In genomic region chr17:18037482-18037881, GRCh38 we compare ENCODE assay signal across 11 cellular contexts. TPM values are rescaled to one million over a fixed set of nuclear protein-coding genes. Genes with fewer than 3 reads are reported as not detected.
DNase-seq lines count a peak whose midpoint lies in the region; ATAC-seq and TF ChIP-seq lines count a peak whose summit lies in the region.
"Had no signal": no experiment of that assay in that cellular context is flagged by ENCODE, and none has a peak within 500 bp of the region (broad histone marks: within the 10 kb centered on the region; RNA-seq: fewer than 3 reads in every experiment).

No MANE protein-coding gene starts in this region.

- no peak for ATAC-seq in CD8-positive, alpha-beta T cell
- ATAC-seq in naive B cell (ENCODE audit: low read depth in 2 of 2): no peak
- ATAC-seq in HG03378 (IDR thresholded peaks at IDR 0.05; ENCODE audit: unreplicated experiment): no peak
- no peak for ATAC-seq in aorta (ENCODE audit: low FRiP score)

- no peak for TF ChIP-seq CTCF in CD8-positive, alpha-beta T cell (IDR thresholded peaks at IDR 0.05)
- TF ChIP-seq CTCF in GM10266 (IDR thresholded peaks at IDR 0.05; ENCODE audit: control insufficient read depth, insufficient read depth, low read depth, missing control alignments): no peak

- no peak overlapping the region for H2AFZ ChIP-seq in Karpas-422 (ENCODE audit: low read length)

- no peak overlapping the region for H3K4me3 ChIP-seq in CD8-positive, alpha-beta T cell (ENCODE audit: low read depth, low read length)
- H3K4me3 ChIP-seq in Karpas-422 (ENCODE audit: low read length): peak overlapping the region; percentile 81
- H3K4me3 ChIP-seq in aorta (ENCODE audit: low read length in 2 of 2): no peak overlapping the region

- H3K36me3 Mint-ChIP-seq in CD8-positive, alpha-beta T cell: peaks cover 10% of the 10 kb centered on the region
- peaks cover 2% of the 10 kb centered on the region for H3K36me3 Mint-ChIP-seq in activated CD4-positive, alpha-beta memory T cell treated with anti-CD3 and anti-CD28 coated beads for 36 hours
- peaks cover 0 to 8% of the 10 kb centered on the region in 2 donors for H3K36me3 Mint-ChIP-seq in naive B cell

- H3K9ac ChIP-seq in Karpas-422 (ENCODE audit: low read length): peak overlapping the region; percentile 89

- no peaks in the 10 kb centered on the region for H3K9me3 Mint-ChIP-seq in CD8-positive, alpha-beta T cell
- no peaks in the 10 kb centered on the region for H3K9me3 Mint-ChIP-seq in activated CD4-positive, alpha-beta memory T cell treated with anti-CD3 and anti-CD28 coated beads for 36 hours
- H3K9me3 Mint-ChIP-seq in naive B cell: no peaks in the 10 kb centered on the region

- 76 to 79% methylated on average over 6 of the region's 6 CpGs for WGBS in aorta, 2 donors

- POLR2A ChIA-PET in CD8-positive, alpha-beta T cell (lab: Charles Lee): no interaction called here
- POLR2A ChIA-PET in activated CD4-positive, alpha-beta memory T cell treated with anti-CD3 and anti-CD28 coated beads for 36 hours (lab: Charles Lee): interaction anchor here (0.9 to 1.7 kb wide), 4 partner anchors 65 to 197 kb away, joined by 3 to 8 read pairs (median 6); partner anchors contain the start of genes DRC3 and TOM1L2

- H3K9me2 ChIP-seq in Karpas-422 (replicated peaks; ENCODE audit: insufficient read depth, low read length): no peaks in the 10 kb centered on the region

- DNase-seq in CD8-positive, alpha-beta T cell: no peak
- peak; percentile 76 for DNase-seq in Karpas-422
- DNase-seq in activated CD4-positive, alpha-beta memory T cell treated with anti-CD3 and anti-CD28 coated beads for 36 hours: no peak
- peak; percentile 51 for DNase-seq in naive B cell
- no peak for DNase-seq in aorta
- no peak for DNase-seq in GM10266 (ENCODE audit: extremely low spot score)
- DNase-seq in NCI-H2029 treated with DMSO at 0.1 percent for 48 hours (lab: John Stamatoyannopoulos, UW): no peak
- DNase-seq: activated CD4-positive, CD25-positive, alpha-beta regulatory T cell treated with anti-CD3 and anti-CD28 coated beads, Interleukin-2, amount 50 U/mL, for 72 hours; NCI-H2227 treated with DMSO at 0.1 percent for 48 hours; stimulated activated naive CD4-positive, alpha-beta T cell had no signal

- no peaks in the 10 kb centered on the region for H3K9me3 ChIP-seq in CD8-positive, alpha-beta T cell (ENCODE audit: low read length)
- H3K9me3 ChIP-seq in Karpas-422 (ENCODE audit: low read length): no peaks in the 10 kb centered on the region
- no peaks in the 10 kb centered on the region for H3K9me3 ChIP-seq in aorta (ENCODE audit: control insufficient read depth, low read length)

- H3K27me3 Mint-ChIP-seq in CD8-positive, alpha-beta T cell (ENCODE audit: low read depth): no peaks in the 10 kb centered on the region
- H3K27me3 Mint-ChIP-seq in activated CD4-positive, alpha-beta memory T cell treated with anti-CD3 and anti-CD28 coated beads for 36 hours: no peaks in the 10 kb centered on the region
- H3K27me3 Mint-ChIP-seq in naive B cell: no peaks in the 10 kb centered on the region

- intact Hi-C loops in CD8-positive, alpha-beta T cell (cut with DNase I, micrococcal nuclease): loop anchor here in 1 of 2 experiments (5.0 kb wide), 3 partner anchors 215 to 560 kb away; partner anchors contain the start of gene MED9
- intact Hi-C loops in activated CD4-positive, alpha-beta memory T cell treated with anti-CD3 and anti-CD28 coated beads for 36 hours (cut with micrococcal nuclease): loop anchor here (5.0 to 10.0 kb wide), 3 partner anchors 45 to 1500 kb away; no protein-coding TSS in a partner anchor
- intact Hi-C loops in aorta (cut with DNase I): loop anchor here in 1 of 2 donors (10.0 kb wide), 2 partner anchors 223 to 263 kb away; no protein-coding TSS in a partner anchor

- no peak overlapping the region for H3K27ac ChIP-seq in CD8-positive, alpha-beta T cell (ENCODE audit: low read depth, low read length)
- H3K27ac ChIP-seq in Karpas-422 (ENCODE audit: low read length) (peak overlapping the region; percentile 70), aorta (ENCODE audit: low read depth in 1 of 2, low read length in 2 of 2) (no peak overlapping the region)

- peak overlapping the region; percentile 92 for H3K4me3 Mint-ChIP-seq in CD8-positive, alpha-beta T cell
- H3K4me3 Mint-ChIP-seq in activated CD4-positive, alpha-beta memory T cell treated with anti-CD3 and anti-CD28 coated beads for 36 hours: peak overlapping the region; percentile 92
- peak overlapping the region; percentile 86 to 100 (median 97) for H3K4me3 Mint-ChIP-seq in naive B cell

- H3K79me2 ChIP-seq in Karpas-422 (ENCODE audit: low read length): peaks cover 92% of the 10 kb centered on the region

- H3K27me3 ChIP-seq in CD8-positive, alpha-beta T cell (ENCODE audit: insufficient read depth, low read length): no peaks in the 10 kb centered on the region
- H3K27me3 ChIP-seq in Karpas-422 (ENCODE audit: low read length) (no peaks in the 10 kb centered on the region), aorta (ENCODE audit: control insufficient read depth in 1 of 2, insufficient read depth in 2 of 2, low read length in 1 of 2) (no peaks in the 10 kb centered on the region)

- H3K4me1 ChIP-seq in CD8-positive, alpha-beta T cell (ENCODE audit: insufficient read depth, low read length): peaks cover 38% of the 10 kb centered on the region
- peaks cover 68% of the 10 kb centered on the region for H3K4me1 ChIP-seq in Karpas-422 (ENCODE audit: low read length)
- H3K4me1 ChIP-seq in aorta (ENCODE audit: control insufficient read depth in 1 of 2, insufficient read depth in 2 of 2, low read length in 2 of 2): no peaks in the 10 kb centered on the region

- no peaks in the 10 kb centered on the region for H3K36me3 ChIP-seq in CD8-positive, alpha-beta T cell (ENCODE audit: insufficient read depth, low read length)
- H3K36me3 ChIP-seq in Karpas-422 (ENCODE audit: insufficient read depth, low read length): no peaks in the 10 kb centered on the region
- H3K36me3 ChIP-seq in aorta (ENCODE audit: control insufficient read depth in 1 of 2, insufficient read depth in 2 of 2, low read length in 1 of 2): no peaks in the 10 kb centered on the region

- H4K20me1 ChIP-seq in Karpas-422 (ENCODE audit: insufficient read depth, low read depth, low read length): no peaks in the 10 kb centered on the region

- peak overlapping the region; percentile 92 for H3K4me2 ChIP-seq in Karpas-422 (ENCODE audit: low read depth, low read length, poor library complexity, severe bottlenecking)

- peak overlapping the region; percentile 46 for H3K27ac Mint-ChIP-seq in CD8-positive, alpha-beta T cell
- peak overlapping the region; percentile 80 for H3K27ac Mint-ChIP-seq in activated CD4-positive, alpha-beta memory T cell treated with anti-CD3 and anti-CD28 coated beads for 36 hours
- H3K27ac Mint-ChIP-seq in naive B cell: peak overlapping the region; percentile 20 to 99 (median 89)

- H3K4me1 Mint-ChIP-seq in CD8-positive, alpha-beta T cell (ENCODE audit: low read depth): peaks cover 59% of the 10 kb centered on the region
- H3K4me1 Mint-ChIP-seq in activated CD4-positive, alpha-beta memory T cell treated with anti-CD3 and anti-CD28 coated beads for 36 hours (ENCODE audit: low read depth): peaks cover 51% of the 10 kb centered on the region
- peaks cover 55 to 66% (median 60%) of the 10 kb centered on the region in 3 donors for H3K4me1 Mint-ChIP-seq in naive B cell

- CTCF ChIA-PET in CD8-positive, alpha-beta T cell (lab: Charles Lee): no interaction called here
- CTCF ChIA-PET in activated CD4-positive, alpha-beta memory T cell treated with anti-CD3 and anti-CD28 coated beads for 36 hours (lab: Charles Lee): interaction anchor here (1.0 to 1.2 kb wide), 2 partner anchors 79 to 357 kb away, joined by 3 read pairs; no protein-coding TSS in a partner anchor

RNA-seq across cellular contexts. Expression of gene ATPAF2, which starts 1.5 kb away (rescaled TPM):
- 10 to 100 TPM; 16.8 to 24.5 TPM for total RNA-seq in CD8-positive, alpha-beta T cell
- total RNA-seq in Karpas-422 (2014; rRNA removed; shearing (Covaris generic); ENCODE audit: low replicate concordance): 38.8 and 49.7 TPM in 2 replicates
- 10 to 100 TPM; 27.5 to 30.0 TPM for total RNA-seq in activated CD4-positive, alpha-beta memory T cell treated with anti-CD3 and anti-CD28 coated beads for 36 hours
- 10 to 100 TPM; 24.0 to 42.7 (median 34.1) TPM for polyA plus RNA-seq in naive B cell (ENCODE audit: low read depth in 6 of 6)
- 10 to 100 TPM; 16.3 to 19.9 TPM for total RNA-seq in aorta
- polyA plus RNA-seq in aorta: 10 to 100 TPM in 1 of 2 donors, 1 to 10 TPM in 1; 7.1 to 18.4 TPM

RNA-seq across cellular contexts. Expression of gene GID4, which starts 1.7 kb away (rescaled TPM):
- 1 to 10 TPM; 2.7 to 5.0 TPM for total RNA-seq in CD8-positive, alpha-beta T cell
- 7.8 and 8.9 TPM in 2 replicates for total RNA-seq in Karpas-422 (2014; rRNA removed; shearing (Covaris generic); ENCODE audit: low replicate concordance)
- 1 to 10 TPM; 6.1 to 6.2 TPM for total RNA-seq in activated CD4-positive, alpha-beta memory T cell treated with anti-CD3 and anti-CD28 coated beads for 36 hours
- polyA plus RNA-seq in naive B cell (ENCODE audit: low read depth in 6 of 6) (10 to 100 TPM in 2 of 6 donors, 1 to 10 TPM in 4; 6.7 to 11.8 (median 7.4) TPM), aorta (1 to 10 TPM; 7.5 to 8.1 TPM)
- total RNA-seq in aorta: 10 to 100 TPM; 11.4 to 14.1 TPM

RNA-seq across cellular contexts. Expression of gene DRG2, which starts 50.3 kb away (rescaled TPM):
- 10 to 100 TPM; 45.4 to 46.3 TPM for total RNA-seq in CD8-positive, alpha-beta T cell
- total RNA-seq in Karpas-422 (2014; rRNA removed; shearing (Covaris generic); ENCODE audit: low replicate concordance): 21.5 and 26.3 TPM in 2 replicates
- 10 to 100 TPM; 37.7 to 39.3 TPM for total RNA-seq in activated CD4-positive, alpha-beta memory T cell treated with anti-CD3 and anti-CD28 coated beads for 36 hours
- polyA plus RNA-seq in naive B cell (ENCODE audit: low read depth in 6 of 6) (10 to 100 TPM; 36.1 to 70.4 (median 41.8) TPM), aorta (10 to 100 TPM; 16.0 to 52.3 TPM)
- 10 to 100 TPM; 28.7 to 33.7 TPM for total RNA-seq in aorta

Comparison
In these comparisons a context has a peak if more than half of its experiments do, and no peak if none do; other contexts are left out.
1. DNase-seq: peak in Karpas-422 (single experiment) and naive B cell (single experiment); none in CD8-positive, alpha-beta T cell (0 of 7), activated CD4-positive, alpha-beta memory T cell treated with anti-CD3 and anti-CD28 coated beads for 36 hours (single experiment), aorta (0 of 2), GM10266 (single experiment) and NCI-H2029 treated with DMSO at 0.1 percent for 48 hours (single experiment).
2. Peak in every context shown above with its lines, with median percentiles within 50 percentile points of each other: H3K27ac Mint-ChIP-seq and H3K4me3 Mint-ChIP-seq.